ENCODE assay signal across 8 cellular contexts in genomic region chrX:124098089-124098488, GRCh38.
A peak's percentile ranks its signal among the peaks of the same experiment; 100 is the strongest.
DNase-seq lines count a peak whose midpoint lies in the region; ATAC-seq, FAIRE-seq and TF ChIP-seq lines count a peak whose summit lies in the region.

No MANE protein-coding gene starts in this region.

- no peaks in the 10 kb centered on the region for H3K9me3 ChIP-seq in OCI-LY7 (ENCODE audit: low read length)

- H3K4me2 ChIP-seq in OCI-LY7 (ENCODE audit: low read length) = no peak overlapping the region

- H2AFZ ChIP-seq in OCI-LY7 (ENCODE audit: low read length) = no peak overlapping the region

- CTCF ChIA-PET in OCI-LY7 (lab: Charles Lee; ENCODE audit: unreplicated experiment) = no interaction called here

- no peak for ATAC-seq in HG03175 (IDR thresholded peaks at IDR 0.05; ENCODE audit: unreplicated experiment)

- H3K27ac ChIP-seq in OCI-LY7 (ENCODE audit: low read depth, low read length, poor library complexity, severe bottlenecking) = no peak overlapping the region

- no peak overlapping the region for H3K4me3 ChIP-seq in AG10803 (ENCODE audit: low read length)
- H3K4me3 ChIP-seq in OCI-LY7 (ENCODE audit: low read depth, low read length, poor library complexity, severe bottlenecking) = no peak overlapping the region

- peak; percentile 93 for FAIRE-seq in endometrium (lab: Jason Lieb, UNC)

- H3K4me1 ChIP-seq in OCI-LY7 (ENCODE audit: insufficient read depth, low read length, poor library complexity, severe bottlenecking) = no peaks in the 10 kb centered on the region

- H3K9me2 ChIP-seq in OCI-LY7 (ENCODE audit: insufficient read depth, low read length) = no peaks in the 10 kb centered on the region

- BruUV-seq in OCI-LY7 (replicated peaks; lab: Mats Ljungman, UMichigan) = no TSS peak

- no peaks in the 10 kb centered on the region for H3K79me2 ChIP-seq in OCI-LY7 (ENCODE audit: insufficient read depth, low read depth, low read length)

- DNase-seq in AG10803 (ENCODE audit: low read depth) (peak; percentile 47), GM13977 (ENCODE audit: low spot score) (no peak), OCI-LY7 (ENCODE audit: low spot score) (peak; percentile 48), pons (ENCODE audit: low spot score) (peak; percentile 12), HuH-7 (ENCODE audit: low spot score) (no peak)
- no peak for DNase-seq in activated CD4-positive, CD25-positive, alpha-beta regulatory T cell (lab: John Stamatoyannopoulos, UW)

- in situ Hi-C loops in GM13977 (cut with MboI; ENCODE audit: low pct_unique_long_range_greater_than_20kb, low sequenced_read_pairs, unreplicated experiment) = no loop called here

- POLR2A ChIA-PET in OCI-LY7 (lab: Charles Lee) = no interaction called here

- peak; percentile 58 for TF ChIP-seq CTCF in AG10803 (conservative IDR thresholded peaks at IDR 0.05; ENCODE audit: low read length)
- peak; percentile 57 for TF ChIP-seq CTCF in GM13977 (IDR thresholded peaks at IDR 0.05; ENCODE audit: extremely low read depth, insufficient read depth, missing control alignments)
- TF ChIP-seq CTCF in OCI-LY7 (conservative IDR thresholded peaks at IDR 0.05; ENCODE audit: low read length) = peak; percentile 77

- no peaks in the 10 kb centered on the region for H4K20me1 ChIP-seq in OCI-LY7 (ENCODE audit: insufficient read depth, low read length)

- intact Hi-C loops in OCI-LY7 (cut with micrococcal nuclease; ENCODE audit: unreplicated experiment) = loop anchor here (5.0 kb wide), 1 partner anchor 136 kb away; the partner anchor contains the start of gene STAG2

- peaks cover 62% of the 10 kb centered on the region for H3K36me3 ChIP-seq in OCI-LY7 (ENCODE audit: insufficient read depth, low read length)

Comparison
In these comparisons a context has a peak if more than half of its experiments do, and no peak if none do; other contexts are left out.
1. DNase-seq: peak in AG10803 (single experiment), OCI-LY7 (single experiment) and pons (single experiment); none in GM13977 (single experiment), HuH-7 (single experiment) and activated CD4-positive, CD25-positive, alpha-beta regulatory T cell (0 of 4).
2. Peak in every context shown above with its lines, with median percentiles within 50 percentile points of each other: CTCF ChIP-seq.